8 cellular contexts compared by ENCODE assay signal in the genomic region with DNA sequence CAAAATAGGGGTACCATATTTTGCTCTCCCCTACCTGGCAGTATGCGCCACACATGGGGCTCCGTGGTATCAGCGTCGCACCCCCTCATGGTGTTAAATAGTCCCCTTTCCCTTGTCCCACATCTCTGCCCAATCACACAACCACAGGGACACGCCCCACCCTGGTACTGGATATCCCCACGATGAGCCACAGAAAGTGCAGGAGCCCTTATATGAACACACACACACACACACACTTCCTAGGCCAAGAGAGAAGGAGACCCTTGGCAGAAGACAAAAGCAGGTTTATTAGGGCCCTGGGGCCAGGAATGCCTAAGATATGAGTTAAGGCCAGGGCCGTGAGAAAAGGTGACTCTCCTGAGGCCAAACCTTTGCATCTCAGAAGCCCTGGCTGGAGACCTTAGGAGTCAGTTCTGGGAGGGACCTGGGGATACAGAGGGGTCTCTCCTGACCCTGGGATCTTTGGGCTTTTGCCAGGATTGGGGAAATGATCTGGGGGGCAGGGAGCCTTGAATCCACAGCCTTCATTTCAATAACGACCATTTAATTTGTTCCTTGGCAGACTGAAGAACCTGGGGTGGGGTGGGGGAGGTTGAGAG. TPM values are rescaled to one million over a fixed set of nuclear protein-coding genes. Genes with fewer than 3 reads are reported as not detected.
DNase-seq lines count a peak whose midpoint lies in the region; ATAC-seq and TF ChIP-seq lines count a peak whose summit lies in the region.

No MANE protein-coding gene starts in this region.

- TF ChIP-seq POLR2A in body of pancreas (IDR thresholded peaks at IDR 0.05) = no peak

- intact Hi-C loops in body of pancreas (cut with DNase I) = loop anchor here (5.0 kb wide), 1 partner anchor 101 kb away; no protein-coding TSS in a partner anchor

- H3K4me1 ChIP-seq in HUES48 (ENCODE audit: control insufficient read depth, insufficient read depth, low read length) (peaks cover 25% of the 10 kb centered on the region), body of pancreas (peaks cover 37% of the 10 kb centered on the region)

- H3K9me3 ChIP-seq in AG04450 (ENCODE audit: control insufficient read depth, insufficient read depth, low read length) (no peaks in the 10 kb centered on the region; the same call in 1 of the 2 replicates), HUES48 (ENCODE audit: control insufficient read depth, insufficient read depth, low read length) (no peaks in the 10 kb centered on the region), body of pancreas (no peaks in the 10 kb centered on the region)

- peaks cover 24 to 43% (median 28%) of the 10 kb centered on the region in 3 donors for H3K4me1 Mint-ChIP-seq in naive B cell

- H3K36me3 ChIP-seq in HUES48 (ENCODE audit: control insufficient read depth, insufficient read depth, low read length) (no peaks in the 10 kb centered on the region), body of pancreas (replicated peaks in 1 of 2; ENCODE audit: insufficient read depth in 1 of 2, low read depth in 2 of 2) (no peaks in the 10 kb centered on the region)

- no peak overlapping the region for H3K27ac Mint-ChIP-seq in naive B cell

- ATAC-seq in body of pancreas = no peak
- ATAC-seq in naive B cell (ENCODE audit: low read depth in 2 of 2) = no peak

- POLR2A ChIA-PET in AG04450 (lab: Yijun Ruan, JAX) = interaction anchor here (0.6 to 2.5 kb wide), 8 partner anchors 11 to 100 kb away, joined by 3 to 22 read pairs (median 4); partner anchors contain the start of genes CBX1, COPZ2 and NFE2L1

- DNase-seq in AG04450 (ENCODE audit: low read depth, low spot score) = no peak
- DNase-seq in body of pancreas = peak in 2 of 4 donors; percentile 14 to 19
- no peak for DNase-seq in naive B cell
- no peak for DNase-seq in stimulated activated CD4-positive, alpha-beta T cell treated with anti-CD3 and anti-CD28 coated beads, Interleukin-15, amount 100 ng/mL, for 24 hours
- DNase-seq in activated gamma-delta T cell treated with Interleukin-2 at 50 U/mL for 16 hours = no peak
- no peak for DNase-seq in NCI-H1092 (lab: John Stamatoyannopoulos, UW)
- DNase-seq in COLO668 (lab: John Stamatoyannopoulos, UW; ENCODE audit: unreplicated experiment) = no peak

- H3K9me3 Mint-ChIP-seq in naive B cell = peaks cover 0 to 2% (median 0%) of the 10 kb centered on the region in 7 donors

- H3K4me3 ChIP-seq in AG04450 (ENCODE audit: low read depth, low read length) = no peak overlapping the region
- peak overlapping the region; percentile 78; the same call in 1 of the 2 replicates for H3K4me3 ChIP-seq in HUES48 (ENCODE audit: low read depth, low read length)
- no peak overlapping the region for H3K4me3 ChIP-seq in body of pancreas

- H3K36me3 Mint-ChIP-seq in naive B cell = no peaks in the 10 kb centered on the region

- peaks cover 3% of the 10 kb centered on the region for H3K27me3 ChIP-seq in AG04450 (ENCODE audit: control insufficient read depth, insufficient read depth, low read length)
- H3K27me3 ChIP-seq in HUES48 (ENCODE audit: control insufficient read depth, insufficient read depth, low read length) = peaks cover 23% of the 10 kb centered on the region
- H3K27me3 ChIP-seq in body of pancreas = no peaks in the 10 kb centered on the region

- no peak overlapping the region for H3K9ac ChIP-seq in HUES48 (ENCODE audit: low read depth, low read length)

- CTCF ChIA-PET in AG04450 (lab: Charles Lee) = interaction anchor here (0.6 to 3.4 kb wide), 36 partner anchors 9 to 592 kb away, joined by 3 to 82 read pairs (median 6); partner anchors contain the start of genes CBX1, HOXB5, NFE2L1 and SNX11

- 28 to 29% methylated on average over 8 of the region's 8 CpGs for WGBS in body of pancreas, 2 donors

- TF ChIP-seq CTCF in AG04450 (IDR thresholded peaks at IDR 0.05; ENCODE audit: low read depth, low read length) = no peak
- no peak for TF ChIP-seq CTCF in body of pancreas (IDR thresholded peaks at IDR 0.05)

- H3K27ac ChIP-seq in AG04450 (ENCODE audit: low read depth, low read length) (peak overlapping the region; percentile 52), HUES48 (ENCODE audit: low read depth, low read length) (no peak overlapping the region), body of pancreas (peak overlapping the region in 3 of 4 donors; percentile 30 to 64 (median 63))

- peak overlapping the region; percentile 56 to 95 (median 90) for H3K4me3 Mint-ChIP-seq in naive B cell

- peaks cover 27 to 56% (median 54%) of the 10 kb centered on the region in 3 donors for H3K27me3 Mint-ChIP-seq in naive B cell

RNA-seq across cellular contexts. Expression of gene COPZ2, which starts 11.6 kb away (rescaled TPM):
- polyA plus RNA-seq in AG04450 (2011; rRNA removed) = 107 and 122 TPM in 2 replicates
- polyA minus RNA-seq in AG04450 (2011; rRNA and poly(A)+ RNA removed) = 76.3 and 92.6 TPM in 2 replicates
- 10 to 100 TPM in 1 of 2 donors, 1 to 10 TPM in 1; 7.0 to 43.5 TPM for total RNA-seq in body of pancreas
- 1 to 10 TPM in 4 of 6 donors, under 1 TPM in 1, not detected in 1; 0.81 to 2.5 (median 1.6) TPM for polyA plus RNA-seq in naive B cell (ENCODE audit: low read depth in 6 of 6)

RNA-seq across cellular contexts. Expression of gene NFE2L1, which starts 22.2 kb away (rescaled TPM):
- polyA plus RNA-seq in AG04450 (2011; rRNA removed) = 237 and 251 TPM in 2 replicates
- 179 and 186 TPM in 2 replicates for polyA minus RNA-seq in AG04450 (2011; rRNA and poly(A)+ RNA removed)
- 10 to 100 TPM; 39.4 to 74.2 TPM for total RNA-seq in body of pancreas
- 10 to 100 TPM in 1 of 6 donors, 1 to 10 TPM in 5; 1.3 to 10.5 (median 6.7) TPM for polyA plus RNA-seq in naive B cell (ENCODE audit: low read depth in 6 of 6)

RNA-seq across cellular contexts. Expression of gene CDK5RAP3, which starts 55.1 kb away (rescaled TPM):
- 71.2 and 79.7 TPM in 2 replicates for polyA plus RNA-seq in AG04450 (2011; rRNA removed)
- polyA minus RNA-seq in AG04450 (2011; rRNA and poly(A)+ RNA removed) = 65.3 and 89.6 TPM in 2 replicates
- total RNA-seq in body of pancreas = 100 to 1,000 TPM; 209 to 588 TPM
- 10 to 100 TPM; 69.7 to 87.5 (median 84.0) TPM for polyA plus RNA-seq in naive B cell (ENCODE audit: low read depth in 6 of 6)

Comparison
In these comparisons a context has a peak if more than half of its experiments do, and no peak if none do; other contexts are left out.
1. RNA of gene COPZ2, which starts 11.6 kb away (polyA plus RNA-seq): 107 to 122 TPM in AG04450; 0.81 to 2.5 TPM in naive B cell; every median in the first group is over 10 times any median in the second.
2. RNA of gene NFE2L1, which starts 22.2 kb away (polyA plus RNA-seq): 237 to 251 TPM in AG04450; 1.3 to 10.5 TPM in naive B cell; every median in the first group is over 10 times any median in the second.